Comparison of ENCODE assay signal across 8 cellular contexts in genomic region chr16:2339521-2340484, GRCh38. TPM values are rescaled to one million over a fixed set of nuclear protein-coding genes. Genes with fewer than 3 reads are reported as not detected.
DNase-seq lines count a peak whose midpoint lies in the region; ATAC-seq and TF ChIP-seq lines count a peak whose summit lies in the region.

No MANE protein-coding gene starts in this region.

- TF ChIP-seq POLR2A in GM18505 (IDR thresholded peaks at IDR 0.05; ENCODE audit: borderline replicate concordance, extremely low read depth, insufficient read depth, insufficient read length): no peak

- peak; percentile 20 for DNase-seq in NCI-H774 (lab: John Stamatoyannopoulos, UW)
- DNase-seq in activated T-cell treated with anti-CD3 and anti-CD28 coated beads, Interleukin-2, amount 50 U/mL, for 48 hours: peak; percentile 67 to 71
- peak in 1 of 2 donors; percentile 62 for DNase-seq in foreskin fibroblast

- no peaks in the 10 kb centered on the region for H3K9me3 ChIP-seq in neuron (ENCODE audit: low read length)

- WGBS in urinary bladder: 3% methylated on average over 98 of the region's 98 CpGs

- H3K27me3 ChIP-seq in ACC112 (ENCODE audit: insufficient read depth, low read length) (peaks cover 3% of the 10 kb centered on the region; the same call in 1 of the 2 replicates), neuron (ENCODE audit: insufficient read depth, low read length) (peaks cover 15% of the 10 kb centered on the region)

- ATAC-seq in GM18505 (IDR thresholded peaks at IDR 0.05; ENCODE audit: unreplicated experiment) (peak; percentile 31), HG03025 (IDR thresholded peaks at IDR 0.05; ENCODE audit: low FRiP score, unreplicated experiment) (peak; percentile 24)

- H3K27ac ChIP-seq in ACC112 (ENCODE audit: low read depth, low read length) (no peak overlapping the region), urinary bladder (ENCODE audit: low read depth) (no peak overlapping the region)

- no peaks in the 10 kb centered on the region for H3K79me2 ChIP-seq in ACC112 (ENCODE audit: control insufficient read depth, insufficient read depth, low read length, unreplicated experiment)

- TF ChIP-seq CTCF in foreskin fibroblast (IDR thresholded peaks at IDR 0.05; ENCODE audit: low read depth, low read length): peak; percentile 9

- H2AFZ ChIP-seq in ACC112 (ENCODE audit: low read length, unreplicated experiment) (peak overlapping the region; percentile 91), neuron (ENCODE audit: low read depth, low read length) (peak overlapping the region; percentile 58)

- H3K4me3 ChIP-seq in ACC112 (ENCODE audit: low read depth, low read length) (peak overlapping the region; percentile 86), foreskin fibroblast (ENCODE audit: low read depth in 1 of 2, low read length in 2 of 2) (peak overlapping the region; percentile 56 to 58), neuron (ENCODE audit: low read length) (peak overlapping the region; percentile 72), urinary bladder (ENCODE audit: low read depth, low read length) (peak overlapping the region; percentile 69)

- H3K4me1 ChIP-seq in ACC112 (ENCODE audit: control insufficient read depth, insufficient read depth, low read length, unreplicated experiment) (no peaks in the 10 kb centered on the region), neuron (ENCODE audit: insufficient read depth, low read length) (peaks cover 9% of the 10 kb centered on the region), urinary bladder (ENCODE audit: insufficient read depth) (peaks cover 2% of the 10 kb centered on the region)

- H3K36me3 ChIP-seq in ACC112 (ENCODE audit: insufficient read depth, low read length): no peaks in the 10 kb centered on the region
- H3K36me3 ChIP-seq in neuron (ENCODE audit: insufficient read depth, low read length): no peaks in the 10 kb centered on the region
- no peaks in the 10 kb centered on the region for H3K36me3 ChIP-seq in urinary bladder (ENCODE audit: insufficient read depth)

RNA-seq across cellular contexts. Expression of gene ABCA3, which starts 0.7 kb away (rescaled TPM):
- 5.5 TPM for total RNA-seq in urinary bladder
- polyA plus RNA-seq in urinary bladder: 8.3 TPM
